ENCODE assay signal across 9 cellular contexts in genomic region chr5:141478321-141478945, GRCh38. TPM values are rescaled to one million over a fixed set of nuclear protein-coding genes. Genes with fewer than 3 reads are reported as not detected.
A peak's percentile ranks its signal among the peaks of the same experiment; 100 is the strongest.
DNase-seq lines count a peak whose midpoint lies in the region; ATAC-seq and TF ChIP-seq lines count a peak whose summit lies in the region.
"Had no signal": no experiment of that assay in that cellular context is flagged by ENCODE, and none has a peak within 500 bp of the region (broad histone marks: within the 10 kb centered on the region; RNA-seq: fewer than 3 reads in every experiment).

No MANE protein-coding gene starts in this region.

- H3K4me3 ChIP-seq in AG09309 (ENCODE audit: control insufficient read depth, low read depth, low read length) (peak overlapping the region; percentile 51), colonic mucosa (peak overlapping the region; percentile 18)

- H3K4me1 ChIP-seq in colonic mucosa, result no peaks in the 10 kb centered on the region

- H3K27ac ChIP-seq in colonic mucosa, result no peak overlapping the region

- intact Hi-C loops in colonic mucosa (cut with DNase I), result loop anchor here (5.0 kb wide), 1 partner anchor 39 kb away; no protein-coding TSS in a partner anchor

- H3K27me3 ChIP-seq in colonic mucosa, result no peaks in the 10 kb centered on the region

- no peak for ATAC-seq in GM21825 (IDR thresholded peaks at IDR 0.05; ENCODE audit: unreplicated experiment)

- H3K9ac ChIP-seq in colonic mucosa (ENCODE audit: low read depth in 2 of 2, low read length in 2 of 2), result no peak overlapping the region

- peak; percentile 46 for TF ChIP-seq CTCF in AG09309 (IDR thresholded peaks at IDR 0.05; ENCODE audit: control insufficient read depth, insufficient read depth, low read depth, low read length, missing control alignments)
- peak; percentile 31; the same call in 1 of the 2 replicates for TF ChIP-seq CTCF in LNCAP (IDR thresholded peaks at IDR 0.05)
- TF ChIP-seq CTCF in colonic mucosa (IDR thresholded peaks at IDR 0.05), result peak; percentile 43

- no peaks in the 10 kb centered on the region for H3K36me3 ChIP-seq in colonic mucosa

- DNase-seq in AG09309 (ENCODE audit: low read depth), result no peak
- DNase-seq in colonic mucosa, result peak; percentile 85
- DNase-seq in mucosa of gallbladder (ENCODE audit: low spot score), result peak; percentile 77
- DNase-seq in SKM-1 (lab: John Stamatoyannopoulos, UW; ENCODE audit: unreplicated experiment), result no peak
- no peak for DNase-seq in NCI-H82 treated with DMSO at 0.1 percent for 48 hours (lab: John Stamatoyannopoulos, UW; ENCODE audit: unreplicated experiment)
- DNase-seq in A172 (ENCODE audit: low spot score), result no peak
- DNase-seq: DND-41 had no signal

- no peaks in the 10 kb centered on the region for H3K9me3 ChIP-seq in colonic mucosa

RNA-seq across cellular contexts. Expression of gene PCDHGC3, which starts 2.7 kb away (rescaled TPM):
- total RNA-seq in colonic mucosa (10 to 100 TPM; 13.1 to 22.2 TPM), mucosa of gallbladder (82.4 TPM)
- 46.6 and 51.7 TPM in 2 replicates for total RNA-seq in A172 (2014; rRNA removed; shearing (Covaris generic))

RNA-seq across cellular contexts. Expression of gene PCDHGC4, which starts 6.4 kb away (rescaled TPM):
- total RNA-seq in colonic mucosa, result under 1 TPM; 0.35 to 0.64 TPM
- 2.6 TPM for total RNA-seq in mucosa of gallbladder
- total RNA-seq in A172 (2014; rRNA removed; shearing (Covaris generic)), result 0.22 TPM in 1 of 2 replicates, not detected in the other

RNA-seq across cellular contexts. Expression of gene PCDHGC5, which starts 10.4 kb away (rescaled TPM):
- under 1 TPM; 0.32 to 0.64 TPM for total RNA-seq in colonic mucosa
- total RNA-seq in mucosa of gallbladder, result 2.0 TPM
- 1.1 and 3.7 TPM in 2 replicates for total RNA-seq in A172 (2014; rRNA removed; shearing (Covaris generic))

RNA-seq across cellular contexts. Expression of gene PCDHGA12, which starts 48.1 kb away (rescaled TPM):
- total RNA-seq in colonic mucosa (1 to 10 TPM; 1.0 to 1.5 TPM), mucosa of gallbladder (10.2 TPM)
- 0.31 TPM in 1 of 2 replicates, not detected in the other for total RNA-seq in A172 (2014; rRNA removed; shearing (Covaris generic))

RNA-seq across cellular contexts. Expression of gene PCDHGA11, which starts 57.6 kb away (rescaled TPM):
- total RNA-seq in colonic mucosa, result 1 to 10 TPM; 1.3 to 1.6 TPM
- total RNA-seq in mucosa of gallbladder, result 4.2 TPM
- total RNA-seq in A172 (2014; rRNA removed; shearing (Covaris generic)), result 0.19 and 0.89 TPM in 2 replicates

Comparison
In these comparisons a context has a peak if more than half of its experiments do, and no peak if none do; other contexts are left out.
1. DNase-seq: peak in colonic mucosa (single experiment) and mucosa of gallbladder (single experiment); none in AG09309 (single experiment), SKM-1 (single experiment), NCI-H82 treated with DMSO at 0.1 percent for 48 hours (single experiment) and A172 (single experiment).
2. Peak in every context shown above with its lines, with median percentiles within 50 percentile points of each other: CTCF ChIP-seq.